Comparison of ENCODE assay signal across 8 cellular contexts in the genomic region with DNA sequence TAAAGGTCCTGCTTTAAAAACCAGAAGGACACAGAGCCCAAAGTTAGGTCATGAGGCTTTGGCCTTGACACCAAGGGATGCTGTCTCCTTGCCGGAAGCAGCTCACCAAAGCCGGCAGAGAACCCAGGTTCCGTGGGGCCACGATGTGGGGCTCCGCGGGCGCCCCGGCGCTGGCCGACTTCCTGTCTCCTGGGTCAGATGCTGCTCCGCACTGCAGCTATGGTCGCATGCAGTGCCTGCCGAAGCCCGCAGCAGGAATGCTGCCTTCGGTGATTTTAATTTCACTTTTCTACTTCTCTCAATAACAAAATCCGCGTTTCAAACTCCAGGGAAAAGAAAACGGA. TPM values are rescaled to one million over a fixed set of nuclear protein-coding genes. Genes with fewer than 3 reads are reported as not detected.
DNase-seq lines count a peak whose midpoint lies in the region; ATAC-seq and TF ChIP-seq lines count a peak whose summit lies in the region.

No MANE protein-coding gene starts in this region.

- H3K27me3 Mint-ChIP-seq in WTC11 (ENCODE audit: low read depth): no peaks in the 10 kb centered on the region; the same call in 1 of the 2 replicates
- no peaks in the 10 kb centered on the region for H3K27me3 Mint-ChIP-seq in memory B cell

- H3K4me3 Mint-ChIP-seq in WTC11 (peak overlapping the region; percentile 94), memory B cell (peak overlapping the region; percentile 98)

- ATAC-seq in GM18511 (IDR thresholded peaks at IDR 0.05; ENCODE audit: unreplicated experiment): peak; percentile 50
- ATAC-seq in HG03432 (IDR thresholded peaks at IDR 0.05; ENCODE audit: unreplicated experiment): peak; percentile 55
- peak; percentile 21 for ATAC-seq in WTC11
- ATAC-seq in memory B cell (ENCODE audit: low read depth): peak; percentile 64
- ATAC-seq in GM21825 (IDR thresholded peaks at IDR 0.05; ENCODE audit: unreplicated experiment): no peak

- POLR2A ChIA-PET in WTC11 (lab: Charles Lee): interaction anchor here (1.0 kb wide), 1 partner anchor 68 kb away, joined by 3 read pairs; a partner anchor contains a TSS

- CTCF ChIA-PET in WTC11 (lab: Charles Lee): interaction anchor here (0.9 kb wide), 1 partner anchor 14 kb away, joined by 3 read pairs; no protein-coding TSS in a partner anchor

- H3K9me3 Mint-ChIP-seq in WTC11: no peaks in the 10 kb centered on the region
- H3K9me3 Mint-ChIP-seq in memory B cell: no peaks in the 10 kb centered on the region

- H3K4me1 Mint-ChIP-seq in WTC11 (peaks cover 21% of the 10 kb centered on the region), memory B cell (peaks cover 18% of the 10 kb centered on the region)

- peak overlapping the region; percentile 95 for H3K27ac Mint-ChIP-seq in WTC11
- H3K27ac Mint-ChIP-seq in memory B cell: peak overlapping the region; percentile 98

- H3K36me3 Mint-ChIP-seq in WTC11 (peaks cover 16% of the 10 kb centered on the region), memory B cell (peaks cover 13% of the 10 kb centered on the region)

- DNase-seq in WTC11 (ENCODE audit: low spot score) (peak; percentile 53), memory B cell (ENCODE audit: low spot score in 2 of 2) (peak; percentile 48 to 54), kidney tubule cell (ENCODE audit: low spot score) (no peak)
- peak; percentile 71 for DNase-seq in central memory CD4-positive, alpha-beta T cell
- peak; percentile 83 for DNase-seq in stimulated activated CD8-positive, alpha-beta memory T cell treated with anti-CD3 and anti-CD28 coated beads, Interleukin-4, amount 100 ng/mL, for 48 hours

- no peak for TF ChIP-seq CTCF in WTC11 (IDR thresholded peaks at IDR 0.05)

TF ChIP-seq in WTC11, 78 proteins besides CTCF, POLR2A, EP300 and RAD21:
- TF ChIP-seq ZNF263 (CRISPR knock-in tag; IDR thresholded peaks at IDR 0.05; ENCODE audit: low read depth) (no peak), NR3C1 (CRISPR knock-in tag; conservative IDR thresholded peaks at IDR 0.05; ENCODE audit: low read depth) (no peak), MYBL2 (CRISPR knock-in tag; IDR thresholded peaks at IDR 0.05) (0 out of 2 replicates have a peak, but pooled peaks have one; percentile 60), NR2C2 (CRISPR knock-in tag; IDR thresholded peaks at IDR 0.05) (no peak), CREB1 (CRISPR knock-in tag; IDR thresholded peaks at IDR 0.05) (no peak)

RNA-seq across cellular contexts. Expression of a gene that starts 0.5 kb away (rescaled TPM):
- 94.3 to 112 TPM (median 99.3 TPM) in 3 replicates for total RNA-seq in WTC11 (2021)

RNA-seq across cellular contexts. Expression of a gene that starts 11.4 kb away (rescaled TPM):
- total RNA-seq in WTC11 (2021): 518 to 587 TPM (median 554 TPM) in 3 replicates

RNA-seq across cellular contexts. Expression of a gene that starts 47.0 kb away (rescaled TPM):
- total RNA-seq in WTC11 (2021): 31.1 to 32.7 TPM (median 31.8 TPM) in 3 replicates

RNA-seq across cellular contexts. Expression of a gene that starts 49.9 kb away (rescaled TPM):
- 0.14 to 0.20 TPM (median 0.16 TPM) in 3 replicates for total RNA-seq in WTC11 (2021)
